Comparison of ENCODE assay signal across 16 cellular contexts in genomic region chr7:130937830-130938229, GRCh38.
DNase-seq lines count a peak whose midpoint lies in the region; ATAC-seq and TF ChIP-seq lines count a peak whose summit lies in the region.
"Had no signal": no experiment of that assay in that cellular context is flagged by ENCODE, and none has a peak within 500 bp of the region (broad histone marks: within the 10 kb centered on the region; RNA-seq: fewer than 3 reads in every experiment).

No MANE protein-coding gene starts in this region.

- no peak for TF ChIP-seq POLR2A in esophagus squamous epithelium (IDR thresholded peaks at IDR 0.05)

- H3K9me3 Mint-ChIP-seq in activated CD8-positive, alpha-beta memory T cell treated with anti-CD3 and anti-CD28 coated beads, Interleukin-2, amount 10 ng/mL, durations not matched to agents 7 days and 5 days (ENCODE audit: low read depth), result no peaks in the 10 kb centered on the region
- no peaks in the 10 kb centered on the region for H3K9me3 Mint-ChIP-seq in T-cell
- no peaks in the 10 kb centered on the region for H3K9me3 Mint-ChIP-seq in stimulated activated memory B cell treated with anti-CD40 and anti-IgM and Interleukin-4, amounts not matched to agents 10 μg/mL and 1 μg/mL and 100 μg/mL, for 72 hours
- H3K9me3 Mint-ChIP-seq: neural crest cell had no signal

- H3K4me1 ChIP-seq in esophagus squamous epithelium, result peaks cover 11 to 77% (median 30%) of the 10 kb centered on the region in 3 donors

- H3K9me3 ChIP-seq in esophagus squamous epithelium, result no peaks in the 10 kb centered on the region
- H3K9me3 ChIP-seq: sigmoid colon had no signal

- ATAC-seq in activated CD8-positive, alpha-beta memory T cell treated with anti-CD3 and anti-CD28 coated beads, Interleukin-2, amount 10 ng/mL, durations not matched to agents 7 days and 5 days, result no peak
- ATAC-seq in T-cell (replicated peaks in 1 of 4) (no peak), HG03457 (IDR thresholded peaks at IDR 0.05; ENCODE audit: unreplicated experiment) (no peak), HG02623 (IDR thresholded peaks at IDR 0.05; ENCODE audit: unreplicated experiment) (no peak)
- no peak for ATAC-seq in stimulated activated memory B cell treated with anti-CD40 and anti-IgM and Interleukin-4, amounts not matched to agents 10 μg/mL and 1 μg/mL and 100 μg/mL, for 72 hours
- ATAC-seq: left ventricle myocardium superior had no signal

- intact Hi-C loops in esophagus squamous epithelium (cut with DNase I), result no loop called here

- TF ChIP-seq CTCF in esophagus squamous epithelium (IDR thresholded peaks at IDR 0.05), result no peak

- peak overlapping the region; percentile 25 for H3K4me3 Mint-ChIP-seq in activated CD8-positive, alpha-beta memory T cell treated with anti-CD3 and anti-CD28 coated beads, Interleukin-2, amount 10 ng/mL, durations not matched to agents 7 days and 5 days
- H3K4me3 Mint-ChIP-seq in T-cell, result peak overlapping the region in 2 of 3 donors; percentile 50 to 64
- H3K4me3 Mint-ChIP-seq in stimulated activated memory B cell treated with anti-CD40 and anti-IgM and Interleukin-4, amounts not matched to agents 10 μg/mL and 1 μg/mL and 100 μg/mL, for 72 hours, result no peak overlapping the region
- H3K4me3 Mint-ChIP-seq: neural crest cell had no signal

- 85 to 94% methylated on average over 3 of the region's 3 CpGs for WGBS in esophagus squamous epithelium, 2 donors

- no peaks in the 10 kb centered on the region for H3K27me3 ChIP-seq in esophagus squamous epithelium
- H3K27me3 ChIP-seq: sigmoid colon had no signal

- H3K4me3 ChIP-seq in esophagus squamous epithelium, result no peak overlapping the region
- H3K4me3 ChIP-seq: coronary artery, sigmoid colon had no signal

- peaks cover 74% of the 10 kb centered on the region for H3K36me3 Mint-ChIP-seq in activated CD8-positive, alpha-beta memory T cell treated with anti-CD3 and anti-CD28 coated beads, Interleukin-2, amount 10 ng/mL, durations not matched to agents 7 days and 5 days
- peaks cover 72% of the 10 kb centered on the region for H3K36me3 Mint-ChIP-seq in T-cell
- peaks cover 68% of the 10 kb centered on the region for H3K36me3 Mint-ChIP-seq in stimulated activated memory B cell treated with anti-CD40 and anti-IgM and Interleukin-4, amounts not matched to agents 10 μg/mL and 1 μg/mL and 100 μg/mL, for 72 hours

- POLR2A ChIA-PET in T-cell (lab: Charles Lee), result interaction anchor here (0.6 to 3.5 kb wide), 10 partner anchors 9 to 168 kb away, joined by 3 to 62 read pairs (median 13); no protein-coding TSS in a partner anchor

- peak overlapping the region; percentile 95 for H3K27ac Mint-ChIP-seq in activated CD8-positive, alpha-beta memory T cell treated with anti-CD3 and anti-CD28 coated beads, Interleukin-2, amount 10 ng/mL, durations not matched to agents 7 days and 5 days
- peak overlapping the region; percentile 93 to 97 for H3K27ac Mint-ChIP-seq in T-cell
- H3K27ac Mint-ChIP-seq in stimulated activated memory B cell treated with anti-CD40 and anti-IgM and Interleukin-4, amounts not matched to agents 10 μg/mL and 1 μg/mL and 100 μg/mL, for 72 hours, result peak overlapping the region; percentile 41

- DNase-seq in activated CD8-positive, alpha-beta memory T cell treated with anti-CD3 and anti-CD28 coated beads, Interleukin-2, amount 10 ng/mL, durations not matched to agents 7 days and 5 days, result no peak
- no peak for DNase-seq in activated CD8-positive, alpha-beta memory T cell treated with anti-CD3 and anti-CD28 coated beads for 24 hours
- DNase-seq in T-cell, result no peak
- no peak for DNase-seq in esophagus squamous epithelium (lab: John Stamatoyannopoulos, UW)
- DNase-seq in stimulated activated CD4-positive, alpha-beta T cell treated with anti-CD3 and anti-CD28 coated beads, Interleukin-15, amount 100 ng/mL, for 24 hours, result no peak
- DNase-seq: activated CD4-positive, alpha-beta T cell treated with anti-CD3 and anti-CD28 coated beads, Interleukin-2, amount 50 U/mL, for 4 hours; amniotic stem cell; Karpas-422; left ventricle myocardium superior; NCI-H187; sigmoid colon had no signal

- peaks cover 89% of the 10 kb centered on the region for H3K4me1 Mint-ChIP-seq in activated CD8-positive, alpha-beta memory T cell treated with anti-CD3 and anti-CD28 coated beads, Interleukin-2, amount 10 ng/mL, durations not matched to agents 7 days and 5 days
- H3K4me1 Mint-ChIP-seq in T-cell, result peaks cover 92 to 97% (median 93%) of the 10 kb centered on the region in 3 donors
- peaks cover 79% of the 10 kb centered on the region for H3K4me1 Mint-ChIP-seq in stimulated activated memory B cell treated with anti-CD40 and anti-IgM and Interleukin-4, amounts not matched to agents 10 μg/mL and 1 μg/mL and 100 μg/mL, for 72 hours

- H3K27me3 Mint-ChIP-seq in activated CD8-positive, alpha-beta memory T cell treated with anti-CD3 and anti-CD28 coated beads, Interleukin-2, amount 10 ng/mL, durations not matched to agents 7 days and 5 days, result no peaks in the 10 kb centered on the region
- no peaks in the 10 kb centered on the region for H3K27me3 Mint-ChIP-seq in T-cell
- H3K27me3 Mint-ChIP-seq in stimulated activated memory B cell treated with anti-CD40 and anti-IgM and Interleukin-4, amounts not matched to agents 10 μg/mL and 1 μg/mL and 100 μg/mL, for 72 hours, result no peaks in the 10 kb centered on the region

- CTCF ChIA-PET in activated CD8-positive, alpha-beta memory T cell treated with anti-CD3 and anti-CD28 coated beads, Interleukin-2, amount 10 ng/mL, durations not matched to agents 7 days and 5 days (lab: Charles Lee), result interaction anchor here (1.0 to 4.7 kb wide), 11 partner anchors 10 to 75 kb away, joined by 3 to 24 read pairs (median 5); no protein-coding TSS in a partner anchor
- CTCF ChIA-PET in T-cell (lab: Charles Lee), result interaction anchor here (0.7 to 2.6 kb wide), 10 partner anchors 8 to 82 kb away, joined by 3 to 19 read pairs (median 5); no protein-coding TSS in a partner anchor

- peak overlapping the region; percentile 42 to 95 (median 90) for H3K27ac ChIP-seq in esophagus squamous epithelium
- H3K27ac ChIP-seq: coronary artery, sigmoid colon had no signal

- H3K36me3 ChIP-seq in esophagus squamous epithelium, result peaks cover 0 to 22% (median 0%) of the 10 kb centered on the region in 3 donors

Comparison
In these comparisons a context has a peak if more than half of its experiments do, and no peak if none do; other contexts are left out.
1. H3K27ac Mint-ChIP-seq: peak in every context shown above with its lines; median percentile 95 in activated CD8-positive, alpha-beta memory T cell treated with anti-CD3 and anti-CD28 coated beads, Interleukin-2, amount 10 ng/mL, durations not matched to agents 7 days and 5 days; 95 in T-cell; 41 in stimulated activated memory B cell treated with anti-CD40 and anti-IgM and Interleukin-4, amounts not matched to agents 10 μg/mL and 1 μg/mL and 100 μg/mL, for 72 hours.